25 cellular contexts compared by ENCODE assay signal in genomic region chr13:45630791-45631190, GRCh38. TPM values are rescaled to one million over a fixed set of nuclear protein-coding genes. Genes with fewer than 3 reads are reported as not detected.
"Had no signal": no experiment of that assay in that cellular context is flagged by ENCODE, and none has a peak within 500 bp of the region (broad histone marks: within the 10 kb centered on the region; RNA-seq: fewer than 3 reads in every experiment).

No MANE protein-coding gene starts in this region.

- H3K9me3 Mint-ChIP-seq: activated CD4-positive, alpha-beta memory T cell treated with anti-CD3 and anti-CD28 coated beads, Interleukin-2, amount 10 ng/mL, durations not matched to agents 7 days and 5 days; activated naive CD8-positive, alpha-beta T cell treated with anti-CD3 and anti-CD28 coated beads, Interleukin-2, amount 10 ng/mL, durations not matched to agents 7 days and 5 days; activated T-helper 2 cell treated with anti-CD3 and anti-CD28 coated beads, Interferon-gamma antibody, Interleukin-2, Interleukin-4, amounts not matched to agents 10 μg/mL and 5 μg/mL and 100 μg/mL, durations not matched to agents 14 hours and 24 hours and 36 hours; stimulated activated effector memory CD8-positive, alpha-beta T cell treated with anti-CD3 and anti-CD28 coated beads, Interleukin-12 subunit alpha, Interleukin-12 subunit beta, amount 100 ng/mL, for 72 hours; T-helper 2 cell treated with Interferon-gamma antibody and Interleukin-4, amounts not matched to agents 5 μg/mL and 100 μg/mL, for 36 hours had no signal

- H3K36me3 Mint-ChIP-seq: activated naive CD8-positive, alpha-beta T cell treated with anti-CD3 and anti-CD28 coated beads, Interleukin-2, amount 10 ng/mL, durations not matched to agents 7 days and 5 days; naive thymus-derived CD4-positive, alpha-beta T cell; stimulated activated effector memory CD8-positive, alpha-beta T cell treated with anti-CD3 and anti-CD28 coated beads, Interleukin-12 subunit alpha, Interleukin-12 subunit beta, amount 100 ng/mL, for 72 hours had no signal

- H3K27ac Mint-ChIP-seq: activated CD4-positive, alpha-beta memory T cell treated with anti-CD3 and anti-CD28 coated beads, Interleukin-2, amount 10 ng/mL, durations not matched to agents 7 days and 5 days; activated naive CD8-positive, alpha-beta T cell treated with anti-CD3 and anti-CD28 coated beads, Interleukin-2, amount 10 ng/mL, durations not matched to agents 7 days and 5 days; activated T-helper 2 cell treated with anti-CD3 and anti-CD28 coated beads, Interferon-gamma antibody, Interleukin-2, Interleukin-4, amounts not matched to agents 10 μg/mL and 5 μg/mL and 100 μg/mL, durations not matched to agents 14 hours and 24 hours and 36 hours; naive thymus-derived CD4-positive, alpha-beta T cell; stimulated activated effector memory CD8-positive, alpha-beta T cell treated with anti-CD3 and anti-CD28 coated beads, Interleukin-12 subunit alpha, Interleukin-12 subunit beta, amount 100 ng/mL, for 72 hours; T-helper 2 cell treated with Interferon-gamma antibody and Interleukin-4, amounts not matched to agents 5 μg/mL and 100 μg/mL, for 36 hours had no signal

- ATAC-seq: gastrocnemius medialis; heart left ventricle; naive thymus-derived CD4-positive, alpha-beta T cell; pancreas; sciatic nerve; stimulated activated effector memory CD8-positive, alpha-beta T cell treated with anti-CD3 and anti-CD28 coated beads, Interleukin-12 subunit alpha, Interleukin-12 subunit beta, amount 100 ng/mL, for 72 hours had no signal

- H3K36me3 ChIP-seq: brain microvascular endothelial cell, gastrocnemius medialis, heart left ventricle, pancreas, thoracic aorta had no signal

- DNase-seq: activated CD4-positive, alpha-beta memory T cell treated with anti-CD3 and anti-CD28 coated beads, Interleukin-2, amount 10 ng/mL, durations not matched to agents 7 days and 5 days; activated CD4-positive, alpha-beta T cell treated with anti-CD3 and anti-CD28 coated beads for 48 hours; activated CD4-positive, CD25-positive, alpha-beta regulatory T cell; activated naive CD4-positive, alpha-beta T cell treated with Interleukin-2 at 50 U/mL for 16 hours; activated naive CD8-positive, alpha-beta T cell treated with anti-CD3 and anti-CD28 coated beads, Interleukin-2, amount 10 ng/mL, durations not matched to agents 7 days and 5 days; activated T-cell treated with anti-CD3 and anti-CD28 coated beads, Interleukin-2, amount 50 U/mL, for 1 hour; anterior cingulate cortex; brain microvascular endothelial cell; erythroblast; gastrocnemius medialis; heart left ventricle; kidney glomerular epithelial cell; mesenchymal stem cell; naive thymus-derived CD4-positive, alpha-beta T cell; pancreas; stimulated activated CD4-positive, alpha-beta T cell treated with anti-CD3 and anti-CD28 coated beads, Interleukin-4, amount 100 ng/mL, for 24 hours had no signal

- H3K9me3 ChIP-seq: gastrocnemius medialis, pancreas, thoracic aorta had no signal

- H3K27ac ChIP-seq: brain microvascular endothelial cell, coronary artery, gastrocnemius medialis, heart left ventricle, pancreas, thoracic aorta had no signal

- H3K4me1 Mint-ChIP-seq: activated CD4-positive, alpha-beta memory T cell treated with anti-CD3 and anti-CD28 coated beads, Interleukin-2, amount 10 ng/mL, durations not matched to agents 7 days and 5 days; activated naive CD8-positive, alpha-beta T cell treated with anti-CD3 and anti-CD28 coated beads, Interleukin-2, amount 10 ng/mL, durations not matched to agents 7 days and 5 days; naive thymus-derived CD4-positive, alpha-beta T cell; stimulated activated effector memory CD8-positive, alpha-beta T cell treated with anti-CD3 and anti-CD28 coated beads, Interleukin-12 subunit alpha, Interleukin-12 subunit beta, amount 100 ng/mL, for 72 hours had no signal

- H3K4me3 ChIP-seq: coronary artery, gastrocnemius medialis, heart left ventricle, pancreas, thoracic aorta had no signal

- H3K4me1 ChIP-seq: heart left ventricle, pancreas had no signal

- H3K27me3 ChIP-seq: gastrocnemius medialis, pancreas had no signal

- H3K4me3 Mint-ChIP-seq: activated CD4-positive, alpha-beta memory T cell treated with anti-CD3 and anti-CD28 coated beads, Interleukin-2, amount 10 ng/mL, durations not matched to agents 7 days and 5 days; activated naive CD8-positive, alpha-beta T cell treated with anti-CD3 and anti-CD28 coated beads, Interleukin-2, amount 10 ng/mL, durations not matched to agents 7 days and 5 days; naive thymus-derived CD4-positive, alpha-beta T cell; stimulated activated effector memory CD8-positive, alpha-beta T cell treated with anti-CD3 and anti-CD28 coated beads, Interleukin-12 subunit alpha, Interleukin-12 subunit beta, amount 100 ng/mL, for 72 hours; T-helper 2 cell treated with Interferon-gamma antibody and Interleukin-4, amounts not matched to agents 5 μg/mL and 100 μg/mL, for 36 hours had no signal

RNA-seq across cellular contexts. Expression of gene ERICH6B, which starts 15.3 kb away (rescaled TPM):
- total RNA-seq: activated CD4-positive, alpha-beta memory T cell treated with anti-CD3 and anti-CD28 coated beads, Interleukin-2, amount 10 ng/mL, durations not matched to agents 7 days and 5 days; activated naive CD8-positive, alpha-beta T cell treated with anti-CD3 and anti-CD28 coated beads, Interleukin-2, amount 10 ng/mL, durations not matched to agents 7 days and 5 days; activated T-helper 2 cell treated with anti-CD3 and anti-CD28 coated beads, Interferon-gamma antibody, Interleukin-2, Interleukin-4, amounts not matched to agents 10 μg/mL and 5 μg/mL and 100 μg/mL, durations not matched to agents 14 hours and 24 hours and 36 hours; gastrocnemius medialis; heart left ventricle; liver; mucosa of gallbladder; naive thymus-derived CD4-positive, alpha-beta T cell; pancreas; sciatic nerve; thoracic aorta; ureter had no signal
